Comparison of ENCODE assay signal across 8 cellular contexts in genomic region chr7:33334349-33334748, GRCh38.
DNase-seq lines count a peak whose midpoint lies in the region; ATAC-seq and TF ChIP-seq lines count a peak whose summit lies in the region.

No MANE protein-coding gene starts in this region.

- no peak for ATAC-seq in HG03045 (IDR thresholded peaks at IDR 0.05; ENCODE audit: unreplicated experiment)
- no peak for ATAC-seq in esophagus mucosa
- ATAC-seq in GM18858 (IDR thresholded peaks at IDR 0.05; ENCODE audit: unreplicated experiment) = no peak

- H4K20me1 ChIP-seq in DOHH2 (ENCODE audit: control insufficient read depth, insufficient read depth, low read depth, low read length) (no peaks in the 10 kb centered on the region), KMS-11 (ENCODE audit: insufficient read depth) (no peaks in the 10 kb centered on the region), SK-N-SH (ENCODE audit: insufficient read depth) (no peaks in the 10 kb centered on the region)

- H3K27me3 Mint-ChIP-seq in activated T-helper 2 cell treated with anti-CD3 and anti-CD28 coated beads, Interferon-gamma antibody, Interleukin-2, Interleukin-4, amounts not matched to agents 10 μg/mL and 5 μg/mL and 100 μg/mL, durations not matched to agents 14 hours and 24 hours and 36 hours (ENCODE audit: low read depth) = no peaks in the 10 kb centered on the region

- no peak overlapping the region for H3K27ac ChIP-seq in DOHH2 (ENCODE audit: low read depth, low read length)
- no peak overlapping the region for H3K27ac ChIP-seq in KMS-11
- no peak overlapping the region for H3K27ac ChIP-seq in SK-N-SH (ENCODE audit: low read depth in 2 of 2, low read length in 1 of 2)

- H3K9me2 ChIP-seq in DOHH2 (replicated peaks; ENCODE audit: control insufficient read depth, low read length) = no peaks in the 10 kb centered on the region
- H3K9me2 ChIP-seq in SK-N-SH = no peaks in the 10 kb centered on the region

- H3K4me3 ChIP-seq in DOHH2 (ENCODE audit: low read length) (no peak overlapping the region), KMS-11 (IDR thresholded peaks at IDR 0.05; ENCODE audit: insufficient read depth, low read depth, low read length) (no peak overlapping the region), SK-N-SH (ENCODE audit: low read depth in 2 of 2, low read length in 1 of 2) (no peak overlapping the region)

- CTCF ChIA-PET in SK-N-SH (lab: Yijun Ruan, JAX) = interaction anchor here (0.6 to 2.8 kb wide), 43 partner anchors 9 to 1400 kb away, joined by 3 to 23 read pairs (median 4); no protein-coding TSS in a partner anchor

- no peak overlapping the region for H3K4me3 Mint-ChIP-seq in activated T-helper 2 cell treated with anti-CD3 and anti-CD28 coated beads, Interferon-gamma antibody, Interleukin-2, Interleukin-4, amounts not matched to agents 10 μg/mL and 5 μg/mL and 100 μg/mL, durations not matched to agents 14 hours and 24 hours and 36 hours (ENCODE audit: low read depth)

- H3K4me2 ChIP-seq in DOHH2 (ENCODE audit: low read length) (no peak overlapping the region), KMS-11 (no peak overlapping the region), SK-N-SH (no peak overlapping the region)

- H3K79me2 ChIP-seq in DOHH2 (ENCODE audit: control insufficient read depth, low read length) (no peaks in the 10 kb centered on the region), KMS-11 (ENCODE audit: insufficient read depth, low read depth) (no peaks in the 10 kb centered on the region), SK-N-SH (ENCODE audit: insufficient read depth) (no peaks in the 10 kb centered on the region)

- H3K9me3 Mint-ChIP-seq in activated T-helper 2 cell treated with anti-CD3 and anti-CD28 coated beads, Interferon-gamma antibody, Interleukin-2, Interleukin-4, amounts not matched to agents 10 μg/mL and 5 μg/mL and 100 μg/mL, durations not matched to agents 14 hours and 24 hours and 36 hours = no peaks in the 10 kb centered on the region

- H3K36me3 ChIP-seq in DOHH2 (ENCODE audit: control insufficient read depth, low read length) (no peaks in the 10 kb centered on the region), KMS-11 (ENCODE audit: insufficient read depth) (no peaks in the 10 kb centered on the region), SK-N-SH (replicated peaks in 1 of 2; ENCODE audit: control insufficient read depth in 1 of 2, insufficient read depth in 2 of 2, low read length in 1 of 2) (no peaks in the 10 kb centered on the region)

- no peaks in the 10 kb centered on the region for H3K4me1 Mint-ChIP-seq in activated T-helper 2 cell treated with anti-CD3 and anti-CD28 coated beads, Interferon-gamma antibody, Interleukin-2, Interleukin-4, amounts not matched to agents 10 μg/mL and 5 μg/mL and 100 μg/mL, durations not matched to agents 14 hours and 24 hours and 36 hours (ENCODE audit: low read depth)

- H2AFZ ChIP-seq in KMS-11 (ENCODE audit: low read depth) (no peak overlapping the region), SK-N-SH (ENCODE audit: low read depth) (no peak overlapping the region)

- H3K27me3 ChIP-seq in DOHH2 (ENCODE audit: control insufficient read depth, low read length) = peaks cover 4% of the 10 kb centered on the region; the same call in 1 of the 2 replicates
- no peaks in the 10 kb centered on the region for H3K27me3 ChIP-seq in KMS-11 (ENCODE audit: insufficient read depth, low read depth)
- H3K27me3 ChIP-seq in SK-N-SH (ENCODE audit: insufficient read depth) = no peaks in the 10 kb centered on the region

- DNase-seq in SK-N-SH (peak; percentile 16), kidney tubule cell (ENCODE audit: low spot score) (peak; percentile 30)
- DNase-seq in activated T-helper 2 cell treated with anti-CD3 and anti-CD28 coated beads, Interferon-gamma antibody, Interleukin-2, Interleukin-4, amounts not matched to agents 10 μg/mL and 5 μg/mL and 100 μg/mL, durations not matched to agents 14 hours and 24 hours and 36 hours (ENCODE audit: low spot score) = no peak

- no peak for TF ChIP-seq EP300 in SK-N-SH (IDR thresholded peaks at IDR 0.05; ENCODE audit: borderline replicate concordance in 1 of 2, low read depth in 1 of 2, low read length in 1 of 2)

- H3K9ac ChIP-seq in KMS-11 = no peak overlapping the region
- no peak overlapping the region for H3K9ac ChIP-seq in SK-N-SH

- H3K36me3 Mint-ChIP-seq in activated T-helper 2 cell treated with anti-CD3 and anti-CD28 coated beads, Interferon-gamma antibody, Interleukin-2, Interleukin-4, amounts not matched to agents 10 μg/mL and 5 μg/mL and 100 μg/mL, durations not matched to agents 14 hours and 24 hours and 36 hours (ENCODE audit: low read depth) = no peaks in the 10 kb centered on the region

- peak; percentile 81 for TF ChIP-seq RAD21 in SK-N-SH (IDR thresholded peaks at IDR 0.05; ENCODE audit: low read length)

- H3K9me3 ChIP-seq in DOHH2 (ENCODE audit: control insufficient read depth, insufficient read depth, low read length) (no peaks in the 10 kb centered on the region), SK-N-SH (no peaks in the 10 kb centered on the region)

- POLR2A ChIA-PET in SK-N-SH (lab: Yijun Ruan, JAX) = no interaction called here

- intact Hi-C loops in activated T-helper 2 cell treated with anti-CD3 and anti-CD28 coated beads, Interferon-gamma antibody, Interleukin-2, Interleukin-4, amounts not matched to agents 10 μg/mL and 5 μg/mL and 100 μg/mL, durations not matched to agents 14 hours and 24 hours and 36 hours (cut with micrococcal nuclease) = no loop called here

- H3K27ac Mint-ChIP-seq in activated T-helper 2 cell treated with anti-CD3 and anti-CD28 coated beads, Interferon-gamma antibody, Interleukin-2, Interleukin-4, amounts not matched to agents 10 μg/mL and 5 μg/mL and 100 μg/mL, durations not matched to agents 14 hours and 24 hours and 36 hours = no peak overlapping the region

- WGBS in SK-N-SH (ENCODE audit: low lambda C conversion rate) = 83% methylated on average over 3 of the region's 3 CpGs

- H3F3A ChIP-seq in DOHH2 (ENCODE audit: control insufficient read depth, insufficient read depth) = no peaks in the 10 kb centered on the region
- no peaks in the 10 kb centered on the region for H3F3A ChIP-seq in SK-N-SH (replicated peaks; ENCODE audit: insufficient read depth)

- H3K4me1 ChIP-seq in DOHH2 (ENCODE audit: control insufficient read depth, low read length) (no peaks in the 10 kb centered on the region), KMS-11 (ENCODE audit: low read depth, poor library complexity, severe bottlenecking) (no peaks in the 10 kb centered on the region), SK-N-SH (ENCODE audit: control insufficient read depth in 1 of 2, insufficient read depth in 2 of 2, low read depth in 1 of 2, low read length in 1 of 2) (no peaks in the 10 kb centered on the region)

- peak; percentile 61 for TF ChIP-seq CTCF in DOHH2 (IDR thresholded peaks at IDR 0.05; ENCODE audit: low read depth, low read length, poor library complexity, severe bottlenecking)
- TF ChIP-seq CTCF in KMS-11 (conservative IDR thresholded peaks at IDR 0.05; ENCODE audit: low read depth, low read length) = peak; percentile 58; the same call in 1 of the 2 replicates
- peak; percentile 57 for TF ChIP-seq CTCF in SK-N-SH (IDR thresholded peaks at IDR 0.05)

TF ChIP-seq in SK-N-SH, 30 proteins besides CTCF, POLR2A, EP300 and RAD21:
- TF ChIP-seq ZBTB33 (IDR thresholded peaks at IDR 0.05; ENCODE audit: borderline replicate concordance, low read depth) = no peak
- peak; percentile 55 for TF ChIP-seq SMC3 (IDR thresholded peaks at IDR 0.05; ENCODE audit: low read depth, low read length)
- TF ChIP-seq PBX3 (IDR thresholded peaks at IDR 0.05) = no peak
- no peak for TF ChIP-seq RFX5 (IDR thresholded peaks at IDR 0.05; ENCODE audit: low read length)
- TF ChIP-seq TAF1 (IDR thresholded peaks at IDR 0.05; ENCODE audit: borderline replicate concordance, low read depth, low read length) = no peak
